39 cellular contexts compared by ENCODE assay signal in the genomic region with DNA sequence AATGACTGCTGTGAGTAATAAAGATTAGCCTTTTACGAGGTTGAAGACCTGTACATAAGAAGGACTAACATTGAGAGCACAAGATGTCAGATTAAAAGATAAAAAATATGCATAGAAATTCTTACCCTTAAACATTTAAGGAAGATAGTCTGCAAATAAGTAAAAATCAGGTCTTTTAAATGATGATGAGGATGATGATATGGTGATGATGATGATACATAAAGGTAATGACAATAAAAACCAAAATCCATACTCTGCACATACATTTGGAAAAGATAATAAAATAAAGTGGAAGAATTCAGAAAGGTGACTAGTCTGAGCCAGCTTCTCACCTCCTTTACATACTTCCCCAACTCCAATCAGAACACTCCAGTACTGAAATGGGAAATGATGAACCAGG.
"Had no signal": no experiment of that assay in that cellular context is flagged by ENCODE, and none has a peak within 500 bp of the region (broad histone marks: within the 10 kb centered on the region; RNA-seq: fewer than 3 reads in every experiment).

No MANE protein-coding gene starts in this region.

- H3K9me3 ChIP-seq: adrenal gland, ascending aorta, body of pancreas, breast epithelium had no signal

- H3K27ac Mint-ChIP-seq: activated naive CD4-positive, alpha-beta T cell treated with anti-CD3 and anti-CD28 coated beads for 36 hours; activated naive CD4-positive, alpha-beta T cell treated with anti-CD3 and anti-CD28 coated beads, Interleukin-2, amount 10 ng/mL, durations not matched to agents 7 days and 5 days; activated naive CD4-positive, alpha-beta T cell treated with anti-CD3 and anti-CD28 coated beads, Interleukin-2, amount 50 U/mL, for 24 hours; activated naive CD4-positive, alpha-beta T cell treated with anti-CD3 and anti-CD28 coated beads, Interleukin-2, amount 50 U/mL, for 72 hours; activated naive CD8-positive, alpha-beta T cell; activated naive CD8-positive, alpha-beta T cell treated with anti-CD3 and anti-CD28 coated beads for 36 hours; activated naive CD8-positive, alpha-beta T cell treated with anti-CD3 and anti-CD28 coated beads, Interleukin-2, amount 10 ng/mL, durations not matched to agents 7 days and 5 days; activated naive CD8-positive, alpha-beta T cell treated with anti-CD3 and anti-CD28 coated beads, Interleukin-2, amount 50 U/mL, for 24 hours; activated T-cell treated with anti-CD3 and anti-CD28 coated beads, Interleukin-2, amount 50 U/mL, for 72 hours; activated T-helper 1 cell treated with anti-CD3 and anti-CD28 coated beads, Interleukin-12 subunit alpha, Interleukin-12 subunit beta, Interleukin-2, Interleukin-4 antibody, amounts not matched to agents 30 ng/mL and 10 ng/mL and 1 ng/mL, durations not matched to agents 14 hours and 24 hours and 36 hours; activated T-helper 17 cell treated with anti-CD3 and anti-CD28 coated beads, Interleukin-2, amount 50 U/mL, for 72 hours; activated T-helper 2 cell treated with anti-CD3 and anti-CD28 coated beads, Interferon-gamma antibody, Interleukin-2, Interleukin-4, amounts not matched to agents 10 μg/mL and 5 μg/mL and 100 μg/mL, durations not matched to agents 14 hours and 24 hours and 36 hours; brain had no signal

- H3K4me3 Mint-ChIP-seq: activated naive CD4-positive, alpha-beta T cell treated with anti-CD3 and anti-CD28 coated beads for 36 hours; activated naive CD4-positive, alpha-beta T cell treated with anti-CD3 and anti-CD28 coated beads, Interleukin-2, amount 10 ng/mL, durations not matched to agents 7 days and 5 days; activated naive CD4-positive, alpha-beta T cell treated with anti-CD3 and anti-CD28 coated beads, Interleukin-2, amount 50 U/mL, for 24 hours; activated naive CD8-positive, alpha-beta T cell; activated naive CD8-positive, alpha-beta T cell treated with anti-CD3 and anti-CD28 coated beads for 36 hours; activated naive CD8-positive, alpha-beta T cell treated with anti-CD3 and anti-CD28 coated beads, Interleukin-2, amount 10 ng/mL, durations not matched to agents 7 days and 5 days; activated naive CD8-positive, alpha-beta T cell treated with anti-CD3 and anti-CD28 coated beads, Interleukin-2, amount 50 U/mL, for 24 hours; activated T-cell treated with anti-CD3 and anti-CD28 coated beads, Interleukin-2, amount 50 U/mL, for 4 hours; activated T-cell treated with anti-CD3 and anti-CD28 coated beads, Interleukin-2, amount 50 U/mL, for 72 hours; activated T-helper 1 cell treated with anti-CD3 and anti-CD28 coated beads, Interleukin-12 subunit alpha, Interleukin-12 subunit beta, Interleukin-2, Interleukin-4 antibody, amounts not matched to agents 30 ng/mL and 10 ng/mL and 1 ng/mL, durations not matched to agents 14 hours and 24 hours and 36 hours; activated T-helper 17 cell treated with anti-CD3 and anti-CD28 coated beads, Interleukin-2, amount 50 U/mL, for 72 hours; brain; central memory CD8-positive, alpha-beta T cell had no signal

- H3K27me3 ChIP-seq: adrenal gland, ascending aorta, body of pancreas, brain microvascular endothelial cell, breast epithelium, cardiac muscle cell had no signal

- DNase-seq: activated effector memory CD4-positive, alpha-beta T cell treated with anti-CD3 and anti-CD28 coated beads, Interleukin-2, amount 50 U/mL, for 16 hours; activated effector memory CD4-positive, alpha-beta T cell treated with Interleukin-2 at 50 U/mL for 16 hours; activated gamma-delta T cell; activated gamma-delta T cell treated with Interleukin-2 at 50 U/mL for 16 hours; activated naive CD4-positive, alpha-beta T cell; activated naive CD4-positive, alpha-beta T cell treated with anti-CD3 and anti-CD28 coated beads for 36 hours; activated naive CD4-positive, alpha-beta T cell treated with anti-CD3 and anti-CD28 coated beads, Interleukin-2, amount 10 ng/mL, durations not matched to agents 7 days and 5 days; activated naive CD4-positive, alpha-beta T cell treated with anti-CD3 and anti-CD28 coated beads, Interleukin-2, amount 50 U/mL, for 16 hours; activated naive CD4-positive, alpha-beta T cell treated with Interleukin-2 at 50 U/mL for 16 hours; activated naive CD8-positive, alpha-beta T cell treated with anti-CD3 and anti-CD28 coated beads for 36 hours; activated naive CD8-positive, alpha-beta T cell treated with anti-CD3 and anti-CD28 coated beads, Interleukin-2, amount 10 ng/mL, durations not matched to agents 7 days and 5 days; activated naive CD8-positive, alpha-beta T cell treated with anti-CD3 and anti-CD28 coated beads, Interleukin-2, amount 50 U/mL, for 24 hours; activated T-cell treated with anti-CD3 and anti-CD28 coated beads, Interleukin-2, amount 50 U/mL, for 4 hours; activated T-cell treated with anti-CD3 and anti-CD28 coated beads, Interleukin-2, amount 50 U/mL, for 48 hours; activated T-cell treated with anti-CD3 and anti-CD28 coated beads, Interleukin-2, amount 50 U/mL, for 72 hours; adrenal gland; amniotic stem cell; amygdala; anterior cingulate cortex; aorta; body of pancreas; brain microvascular endothelial cell; caudate nucleus; central memory CD4-positive, alpha-beta T cell; cerebellar nuclear complex had no signal

- H3K4me3 ChIP-seq: adrenal gland, ascending aorta, body of pancreas, breast epithelium, cardiac muscle cell had no signal

- H3K36me3 Mint-ChIP-seq: activated naive CD4-positive, alpha-beta T cell treated with anti-CD3 and anti-CD28 coated beads, Interleukin-2, amount 10 ng/mL, durations not matched to agents 7 days and 5 days; activated naive CD4-positive, alpha-beta T cell treated with anti-CD3 and anti-CD28 coated beads, Interleukin-2, amount 50 U/mL, for 24 hours; activated naive CD4-positive, alpha-beta T cell treated with anti-CD3 and anti-CD28 coated beads, Interleukin-2, amount 50 U/mL, for 72 hours; activated naive CD8-positive, alpha-beta T cell; activated naive CD8-positive, alpha-beta T cell treated with anti-CD3 and anti-CD28 coated beads for 36 hours; activated naive CD8-positive, alpha-beta T cell treated with anti-CD3 and anti-CD28 coated beads, Interleukin-2, amount 10 ng/mL, durations not matched to agents 7 days and 5 days; brain had no signal

- H3K27ac ChIP-seq: adrenal gland, ascending aorta, body of pancreas, brain microvascular endothelial cell, breast epithelium, cardiac muscle cell had no signal

- H3K4me1 Mint-ChIP-seq: activated naive CD4-positive, alpha-beta T cell treated with anti-CD3 and anti-CD28 coated beads, Interleukin-2, amount 10 ng/mL, durations not matched to agents 7 days and 5 days; activated naive CD4-positive, alpha-beta T cell treated with anti-CD3 and anti-CD28 coated beads, Interleukin-2, amount 50 U/mL, for 24 hours; activated naive CD8-positive, alpha-beta T cell treated with anti-CD3 and anti-CD28 coated beads for 36 hours; activated naive CD8-positive, alpha-beta T cell treated with anti-CD3 and anti-CD28 coated beads, Interleukin-2, amount 10 ng/mL, durations not matched to agents 7 days and 5 days; activated naive CD8-positive, alpha-beta T cell treated with anti-CD3 and anti-CD28 coated beads, Interleukin-2, amount 50 U/mL, for 24 hours; activated T-helper 17 cell treated with anti-CD3 and anti-CD28 coated beads, Interleukin-2, amount 50 U/mL, for 72 hours; brain; central memory CD8-positive, alpha-beta T cell had no signal

- FAIRE-seq: astrocyte, bronchial epithelial cell, colon had no signal

- H3K4me1 ChIP-seq: adrenal gland, ascending aorta, body of pancreas, breast epithelium had no signal

- H3K9me3 Mint-ChIP-seq: activated naive CD4-positive, alpha-beta T cell treated with anti-CD3 and anti-CD28 coated beads for 36 hours; activated naive CD4-positive, alpha-beta T cell treated with anti-CD3 and anti-CD28 coated beads, Interleukin-2, amount 10 ng/mL, durations not matched to agents 7 days and 5 days; activated naive CD4-positive, alpha-beta T cell treated with anti-CD3 and anti-CD28 coated beads, Interleukin-2, amount 50 U/mL, for 24 hours; activated naive CD4-positive, alpha-beta T cell treated with anti-CD3 and anti-CD28 coated beads, Interleukin-2, amount 50 U/mL, for 72 hours; activated naive CD8-positive, alpha-beta T cell treated with anti-CD3 and anti-CD28 coated beads for 36 hours; activated naive CD8-positive, alpha-beta T cell treated with anti-CD3 and anti-CD28 coated beads, Interleukin-2, amount 10 ng/mL, durations not matched to agents 7 days and 5 days; activated naive CD8-positive, alpha-beta T cell treated with anti-CD3 and anti-CD28 coated beads, Interleukin-2, amount 50 U/mL, for 24 hours; activated T-cell treated with anti-CD3 and anti-CD28 coated beads, Interleukin-2, amount 50 U/mL, for 4 hours; activated T-cell treated with anti-CD3 and anti-CD28 coated beads, Interleukin-2, amount 50 U/mL, for 72 hours; activated T-helper 1 cell treated with anti-CD3 and anti-CD28 coated beads, Interleukin-12 subunit alpha, Interleukin-12 subunit beta, Interleukin-2, Interleukin-4 antibody, amounts not matched to agents 30 ng/mL and 10 ng/mL and 1 ng/mL, durations not matched to agents 14 hours and 24 hours and 36 hours; activated T-helper 17 cell treated with anti-CD3 and anti-CD28 coated beads, Interleukin-2, amount 50 U/mL, for 72 hours; activated T-helper 2 cell treated with anti-CD3 and anti-CD28 coated beads, Interferon-gamma antibody, Interleukin-2, Interleukin-4, amounts not matched to agents 10 μg/mL and 5 μg/mL and 100 μg/mL, durations not matched to agents 14 hours and 24 hours and 36 hours; brain; central memory CD8-positive, alpha-beta T cell had no signal

- H3K36me3 ChIP-seq: adrenal gland, ascending aorta, brain microvascular endothelial cell, breast epithelium, cardiac muscle cell had no signal

- ATAC-seq: activated naive CD4-positive, alpha-beta T cell treated with anti-CD3 and anti-CD28 coated beads, Interleukin-2, amount 50 U/mL, for 72 hours; activated naive CD8-positive, alpha-beta T cell treated with anti-CD3 and anti-CD28 coated beads, Interleukin-2, amount 50 U/mL, for 24 hours; activated T-cell treated with anti-CD3 and anti-CD28 coated beads, Interleukin-2, amount 50 U/mL, for 4 hours; activated T-cell treated with anti-CD3 and anti-CD28 coated beads, Interleukin-2, amount 50 U/mL, for 72 hours; activated T-helper 17 cell treated with anti-CD3 and anti-CD28 coated beads, Interleukin-2, amount 50 U/mL, for 72 hours; body of pancreas had no signal
